ENCODE assay signal across 14 cellular contexts in genomic region chr5:62974623-62975022, GRCh38.
"Had no signal": no experiment of that assay in that cellular context is flagged by ENCODE, and none has a peak within 500 bp of the region (broad histone marks: within the 10 kb centered on the region; RNA-seq: fewer than 3 reads in every experiment).

No MANE protein-coding gene starts in this region.

- ATAC-seq: effector memory CD8-positive, alpha-beta T cell; left colon; natural killer cell; stimulated activated naive CD8-positive, alpha-beta T cell treated with anti-CD3 and anti-CD28 coated beads, Interleukin-15, Interleukin-2, amounts not matched to agents 100 U/mL and 50 U/mL, for 24 hours; upper lobe of right lung had no signal

- H3K36me3 Mint-ChIP-seq: natural killer cell, neural progenitor cell had no signal

- DNase-seq: effector memory CD8-positive, alpha-beta T cell; erythroblast; heart right ventricle; left colon; mammary epithelial cell; natural killer cell; nucleus accumbens; ovary; right cardiac atrium; stimulated activated CD4-positive, alpha-beta T cell treated with anti-CD3 and anti-CD28 coated beads, Interleukin-2, amount 100 ng/mL, for 48 hours; stimulated activated naive CD8-positive, alpha-beta T cell treated with anti-CD3 and anti-CD28 coated beads, Interleukin-15, Interleukin-2, amounts not matched to agents 100 U/mL and 50 U/mL, for 24 hours; upper lobe of right lung had no signal

- H3K4me1 Mint-ChIP-seq: natural killer cell had no signal

- H3K9me3 Mint-ChIP-seq: neural progenitor cell had no signal

- H3K4me3 Mint-ChIP-seq: dendritic cell treated with granulocyte-macrophage colony-stimulating factor and Interleukin-4, amounts not matched to agents 40 ng/mL and 50 ng/mL, for 4 days; effector memory CD8-positive, alpha-beta T cell; natural killer cell; neural progenitor cell had no signal

- H3K27me3 Mint-ChIP-seq: dendritic cell treated with granulocyte-macrophage colony-stimulating factor and Interleukin-4, amounts not matched to agents 40 ng/mL and 50 ng/mL, for 4 days; effector memory CD8-positive, alpha-beta T cell had no signal

- H3K27ac Mint-ChIP-seq: dendritic cell treated with granulocyte-macrophage colony-stimulating factor and Interleukin-4, amounts not matched to agents 40 ng/mL and 50 ng/mL, for 4 days; effector memory CD8-positive, alpha-beta T cell; natural killer cell; neural progenitor cell had no signal
